1 cellular context compared by ENCODE assay signal in genomic region chr19:3670258-3670795, GRCh38.
TF ChIP-seq lines count a peak whose summit lies in the region.

No MANE protein-coding gene starts in this region.

TF ChIP-seq in HEK293, 187 proteins besides CTCF, POLR2A, EP300 and RAD21 (continued from another document):
- TF ChIP-seq ZNF398 (tag by site-specific recombination; IDR thresholded peaks at IDR 0.05) (peak; percentile 49), SP3 (tag by site-specific recombination; IDR thresholded peaks at IDR 0.05) (peak; percentile 40), PATZ1 (tag by site-specific recombination; IDR thresholded peaks at IDR 0.05) (peak; percentile 85; the same call in 1 of the 2 replicates), ZNF513 (tag by site-specific recombination; IDR thresholded peaks at IDR 0.05) (no peak), BCL11A (tag by site-specific recombination; IDR thresholded peaks at IDR 0.05; ENCODE audit: low read depth) (peak; percentile 52; the same call in 1 of the 2 replicates), KLF1 (tag by site-specific recombination; IDR thresholded peaks at IDR 0.05) (peak; percentile 74), ZNF639 (tag by site-specific recombination; IDR thresholded peaks at IDR 0.05) (0 out of 2 replicates have a peak, but pooled peaks have one; percentile 13), ZNF600 (tag by site-specific recombination; IDR thresholded peaks at IDR 0.05) (peak; percentile 74), ZBTB10 (tag by site-specific recombination; IDR thresholded peaks at IDR 0.05) (peak; percentile 27; the same call in 1 of the 2 replicates), ZNF692 (tag by site-specific recombination; IDR thresholded peaks at IDR 0.05) (peak; percentile 95), IKZF3 (tag by site-specific recombination; IDR thresholded peaks at IDR 0.05) (0 out of 2 replicates have a peak, but pooled peaks have one; percentile 33), EGR2 (tag by site-specific recombination; IDR thresholded peaks at IDR 0.05; ENCODE audit: low read depth) (peak; percentile 29; the same call in 1 of the 2 replicates)
